ENCODE assay signal across 9 cellular contexts in the genomic region with DNA sequence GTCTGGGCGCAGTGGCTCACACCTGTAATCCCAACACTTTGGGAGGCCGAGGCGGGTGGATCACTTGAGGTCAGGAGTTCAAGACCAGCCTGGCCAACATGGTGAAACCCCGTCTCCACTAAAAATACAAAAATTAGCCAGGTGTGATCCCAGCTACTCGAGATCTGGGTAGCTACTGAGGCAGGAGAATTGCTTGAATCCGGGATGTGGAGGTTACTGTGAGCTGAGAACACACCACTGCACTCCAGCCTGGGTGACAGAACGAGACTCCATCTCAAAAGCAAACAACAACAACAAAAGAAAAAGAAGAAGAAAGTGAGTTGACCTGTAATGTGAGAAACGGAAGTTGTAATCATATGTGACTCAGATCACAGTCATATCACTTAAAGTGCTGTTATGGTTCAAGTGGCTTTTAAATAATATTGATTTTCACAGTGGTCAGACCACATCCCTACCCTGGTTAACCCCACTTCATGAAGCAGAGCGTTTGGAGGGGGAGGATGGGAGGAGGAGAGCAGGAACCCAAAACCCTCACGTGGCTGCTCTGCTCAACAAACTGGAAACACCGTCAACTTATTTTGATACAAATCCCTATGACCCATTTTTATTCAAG. TPM values are rescaled to one million over a fixed set of nuclear protein-coding genes. Genes with fewer than 3 reads are reported as not detected.
DNase-seq lines count a peak whose midpoint lies in the region; ATAC-seq and TF ChIP-seq lines count a peak whose summit lies in the region.
"Not testable (repeated sequence)": the region's sequence is repeated elsewhere in the genome, so short reads cannot be mapped to it uniquely, and the experiment has no call there.
"Had no signal": no experiment of that assay in that cellular context is flagged by ENCODE, and none has a peak within 500 bp of the region (broad histone marks: within the 10 kb centered on the region; RNA-seq: fewer than 3 reads in every experiment).

No MANE protein-coding gene starts in this region.

- H3K27me3 ChIP-seq in BLaER1 treated with 17β-estradiol and CSF1 and Interleukin-3, amounts not matched to agents 10 nM and 100 nM: peaks cover 0 to 98% (median 22%) of the 10 kb centered on the region in 11 experiments; a peak in 18 of 22 replicates

- peaks cover 11 to 23% (median 15%) of the 10 kb centered on the region in 10 experiments for H3K4me1 ChIP-seq in BLaER1 treated with 17β-estradiol and CSF1 and Interleukin-3, amounts not matched to agents 10 nM and 100 nM

- H4K20me1 ChIP-seq in BLaER1 treated with 17β-estradiol and CSF1 and Interleukin-3, amounts not matched to agents 10 nM and 100 nM: peaks cover 0 to 64% (median 6%) of the 10 kb centered on the region in 11 experiments; a peak in 11 of 22 replicates

- H3K9ac ChIP-seq in BLaER1 treated with 17β-estradiol and CSF1 and Interleukin-3, amounts not matched to agents 10 nM and 100 nM: 0 out of 22 replicates have a peak overlapping the region, but pooled peaks of 1 of the 11 experiments have one; percentile 21

- H3K36me3 ChIP-seq in BLaER1 treated with 17β-estradiol and CSF1 and Interleukin-3, amounts not matched to agents 10 nM and 100 nM: not testable (repeated sequence)

- peak overlapping the region; percentile 77 for H3K27ac Mint-ChIP-seq in T-helper 17 cell
- H3K27ac Mint-ChIP-seq in activated T-helper 17 cell treated with anti-CD3 and anti-CD28 coated beads, Interleukin-2, amount 50 U/mL, for 72 hours: peak overlapping the region; percentile 87

- peak; percentile 74 for ATAC-seq in GM18861 (IDR thresholded peaks at IDR 0.05; ENCODE audit: unreplicated experiment)
- ATAC-seq in HG03175 (IDR thresholded peaks at IDR 0.05; ENCODE audit: unreplicated experiment): peak; percentile 79
- ATAC-seq in T-helper 17 cell: peak; percentile 93
- peak; percentile 98 for ATAC-seq in activated T-helper 17 cell treated with anti-CD3 and anti-CD28 coated beads, Interleukin-2, amount 50 U/mL, for 72 hours (replicated peaks)

- peaks cover 48% of the 10 kb centered on the region for H3K27me3 Mint-ChIP-seq in T-helper 17 cell
- H3K27me3 Mint-ChIP-seq in activated T-helper 17 cell treated with anti-CD3 and anti-CD28 coated beads, Interleukin-2, amount 50 U/mL, for 72 hours: peaks cover 44% of the 10 kb centered on the region

- peak overlapping the region; percentile 57 to 81 (median 69) for H3K4me2 ChIP-seq in BLaER1 treated with 17β-estradiol and CSF1 and Interleukin-3, amounts not matched to agents 10 nM and 100 nM

- not testable (repeated sequence) for H3K9me3 Mint-ChIP-seq in activated T-helper 17 cell treated with anti-CD3 and anti-CD28 coated beads, Interleukin-2, amount 50 U/mL, for 72 hours

- H3K36me3 Mint-ChIP-seq in T-helper 17 cell (ENCODE audit: low read depth); activated T-helper 17 cell treated with anti-CD3 and anti-CD28 coated beads, Interleukin-2, amount 50 U/mL, for 72 hours (ENCODE audit: low read depth): not testable (repeated sequence)

- peak overlapping the region; percentile 76 for H3K4me3 Mint-ChIP-seq in T-helper 17 cell
- H3K4me3 Mint-ChIP-seq in activated T-helper 17 cell treated with anti-CD3 and anti-CD28 coated beads, Interleukin-2, amount 50 U/mL, for 72 hours: peak overlapping the region; percentile 37

- not testable (repeated sequence) for H3K4me3 ChIP-seq in BLaER1 treated with 17β-estradiol and CSF1 and Interleukin-3, amounts not matched to agents 10 nM and 100 nM; fibroblast of pulmonary artery (replicated peaks; ENCODE audit: low read depth, low read length)

- H3K4me1 Mint-ChIP-seq in T-helper 17 cell: peaks cover 14% of the 10 kb centered on the region
- not testable (repeated sequence) for H3K4me1 Mint-ChIP-seq in activated T-helper 17 cell treated with anti-CD3 and anti-CD28 coated beads, Interleukin-2, amount 50 U/mL, for 72 hours

- not testable (repeated sequence) for TF ChIP-seq CTCF in fibroblast of pulmonary artery (IDR thresholded peaks at IDR 0.05; ENCODE audit: low read length, missing control alignments)

- not testable (repeated sequence) for H3K27ac ChIP-seq in BLaER1 treated with 17β-estradiol and CSF1 and Interleukin-3, amounts not matched to agents 10 nM and 100 nM

- DNase-seq in NCI-H2196 treated with DMSO at 0.1 percent for 48 hours (lab: John Stamatoyannopoulos, UW; ENCODE audit: unreplicated experiment): peak; percentile 83
- not testable (repeated sequence) for DNase-seq in T-helper 17 cell
- peak; percentile 22 for DNase-seq in fibroblast of pulmonary artery (ENCODE audit: low read depth)
- peak; percentile 9 for DNase-seq in stimulated activated CD4-positive, alpha-beta T cell treated with anti-CD3 and anti-CD28 coated beads, Interleukin-2, amount 100 ng/mL, for 4 hours (ENCODE audit: low read depth)

- H3K9me3 ChIP-seq in BLaER1 treated with 17β-estradiol and CSF1 and Interleukin-3, amounts not matched to agents 10 nM and 100 nM (replicated peaks in 1 of 11); T-helper 17 cell (ENCODE audit: control insufficient read depth, low read length, poor library complexity, severe bottlenecking): not testable (repeated sequence)

RNA-seq across cellular contexts. Expression of gene IGFL1, which starts 33.2 kb away (rescaled TPM):
- total RNA-seq in T-helper 17 cell: not detected
- not detected for total RNA-seq in activated T-helper 17 cell treated with anti-CD3 and anti-CD28 coated beads, Interleukin-2, amount 50 U/mL, for 72 hours
- total RNA-seq: left lobe of liver had no signal

RNA-seq across cellular contexts. Expression of gene HIF3A, which starts 34.1 kb away (rescaled TPM):
- total RNA-seq in T-helper 17 cell: not detected
- total RNA-seq in activated T-helper 17 cell treated with anti-CD3 and anti-CD28 coated beads, Interleukin-2, amount 50 U/mL, for 72 hours: not detected
